Comparison of ENCODE assay signal across 1 cellular context in the genomic region with DNA sequence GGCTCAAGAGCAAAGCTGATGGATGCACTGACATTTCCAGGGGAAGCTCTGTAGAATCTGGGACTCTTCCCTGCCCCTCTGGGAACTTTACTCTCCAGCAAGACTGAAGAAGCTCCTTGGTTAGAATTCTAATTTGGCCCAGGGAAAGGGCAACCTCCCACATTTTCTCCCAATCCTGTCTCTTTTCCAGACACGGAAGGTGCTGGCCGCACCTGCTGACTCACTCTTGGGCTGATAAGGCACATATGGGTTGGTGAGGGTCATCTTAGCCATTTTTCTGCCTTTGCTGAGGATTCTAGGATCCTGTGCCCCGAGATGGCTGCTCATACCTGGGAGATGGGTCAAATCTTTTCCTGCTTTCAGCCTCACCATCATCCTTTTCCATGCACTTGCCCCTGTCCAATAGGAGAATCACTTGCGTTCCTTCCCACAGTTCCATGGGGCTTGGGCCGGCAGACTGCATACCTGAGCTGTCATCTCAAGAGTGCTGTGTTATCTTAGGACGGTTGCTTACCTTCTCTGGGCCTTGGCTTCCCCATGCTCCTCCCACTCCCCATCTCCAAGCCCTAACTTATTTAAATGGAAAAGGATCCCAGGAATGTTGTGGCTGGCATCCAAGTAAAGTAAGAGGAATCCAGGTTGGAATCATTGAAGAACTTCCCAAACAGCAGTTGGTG.
TF ChIP-seq lines count a peak whose summit lies in the region.

No MANE protein-coding gene starts in this region.

TF ChIP-seq in IMR-90, 13 proteins besides CTCF, POLR2A, EP300 and RAD21:
- no peak for TF ChIP-seq USF2 (IDR thresholded peaks at IDR 0.05; ENCODE audit: low read depth, low read length)
- TF ChIP-seq RFX5 (IDR thresholded peaks at IDR 0.05; ENCODE audit: low read depth, low read length), result no peak
